ENCODE assay signal across 1 cellular context in genomic region chr1:9059944-9060744, GRCh38.
A peak's percentile ranks its signal among the peaks of the same experiment; 100 is the strongest.
TF ChIP-seq lines count a peak whose summit lies in the region.

No MANE protein-coding gene starts in this region.

TF ChIP-seq in HEK293, 187 proteins besides CTCF, POLR2A, EP300 and RAD21 (continued from another document and continues in another):
- TF ChIP-seq ZBTB10 (tag by site-specific recombination; IDR thresholded peaks at IDR 0.05) = no peak
- TF ChIP-seq ZNF558 (tag by site-specific recombination; IDR thresholded peaks at IDR 0.05) = no peak
- TF ChIP-seq YY1 (tag by site-specific recombination; IDR thresholded peaks at IDR 0.05) = no peak
- TF ChIP-seq SALL2 (tag by site-specific recombination; IDR thresholded peaks at IDR 0.05; ENCODE audit: borderline replicate concordance) = 0 out of 2 replicates have a peak, but pooled peaks have one; percentile 50
- TF ChIP-seq ZNF248 (tag by site-specific recombination; IDR thresholded peaks at IDR 0.05) = no peak
- TF ChIP-seq AEBP2 (tag by site-specific recombination; IDR thresholded peaks at IDR 0.05; ENCODE audit: borderline replicate concordance) = no peak
- TF ChIP-seq ZNF394 (tag by site-specific recombination; IDR thresholded peaks at IDR 0.05; ENCODE audit: borderline replicate concordance) = no peak
- TF ChIP-seq ZSCAN18 (tag by site-specific recombination; IDR thresholded peaks at IDR 0.05) = no peak
- no peak for TF ChIP-seq ZFP41 (tag by site-specific recombination; IDR thresholded peaks at IDR 0.05; ENCODE audit: borderline replicate concordance)
- TF ChIP-seq ZNF843 (tag by site-specific recombination; IDR thresholded peaks at IDR 0.05) = no peak
- TF ChIP-seq ZNF302 (tag by site-specific recombination; IDR thresholded peaks at IDR 0.05; ENCODE audit: low read depth) = 0 out of 2 replicates have a peak, but pooled peaks have one; percentile 23
- TF ChIP-seq ZNF132 (tag by site-specific recombination; IDR thresholded peaks at IDR 0.05; ENCODE audit: borderline replicate concordance) = no peak
- TF ChIP-seq ZBTB48 (tag by site-specific recombination; IDR thresholded peaks at IDR 0.05) = no peak
- TF ChIP-seq ZNF174 (tag by site-specific recombination; IDR thresholded peaks at IDR 0.05) = no peak
- TF ChIP-seq ZNF529 (tag by site-specific recombination; IDR thresholded peaks at IDR 0.05; ENCODE audit: insufficient replicate concordance) = no peak
- TF ChIP-seq ZNF580 (tag by site-specific recombination; IDR thresholded peaks at IDR 0.05) = no peak
- TF ChIP-seq PRDM2 (tag by site-specific recombination; IDR thresholded peaks at IDR 0.05; ENCODE audit: borderline replicate concordance) = no peak
- TF ChIP-seq ZNF324 (tag by site-specific recombination; IDR thresholded peaks at IDR 0.05) = no peak
- 0 out of 2 replicates have a peak, but pooled peaks have one; percentile 32 for TF ChIP-seq ZNF133 (tag by site-specific recombination; IDR thresholded peaks at IDR 0.05)
- TF ChIP-seq PRDM1 (tag by site-specific recombination; IDR thresholded peaks at IDR 0.05) = no peak
- no peak for TF ChIP-seq ZNF280C (tag by site-specific recombination; IDR thresholded peaks at IDR 0.05)
- no peak for TF ChIP-seq ZNF548 (tag by site-specific recombination; IDR thresholded peaks at IDR 0.05)
- peak; percentile 64 for TF ChIP-seq KLF9 (tag by site-specific recombination; IDR thresholded peaks at IDR 0.05; ENCODE audit: low read depth)
- no peak for TF ChIP-seq ZNF510 (tag by site-specific recombination; IDR thresholded peaks at IDR 0.05; ENCODE audit: insufficient replicate concordance)
- TF ChIP-seq ZNF549 (tag by site-specific recombination; IDR thresholded peaks at IDR 0.05) = no peak
- 0 out of 2 replicates have a peak, but pooled peaks have one; percentile 38 for TF ChIP-seq ZNF157 (tag by site-specific recombination; IDR thresholded peaks at IDR 0.05)
- TF ChIP-seq WT1 (tag by site-specific recombination; IDR thresholded peaks at IDR 0.05) = no peak
- no peak for TF ChIP-seq SCRT1 (tag by site-specific recombination; IDR thresholded peaks at IDR 0.05; ENCODE audit: borderline replicate concordance)
- no peak for TF ChIP-seq ZNF223 (tag by site-specific recombination; IDR thresholded peaks at IDR 0.05)
- no peak for TF ChIP-seq ZNF518A (tag by site-specific recombination; conservative IDR thresholded peaks at IDR 0.05; ENCODE audit: low read depth)
- TF ChIP-seq ZNF266 (tag by site-specific recombination; IDR thresholded peaks at IDR 0.05; ENCODE audit: low read depth) = no peak; the same call in 1 of the 2 replicates
- no peak for TF ChIP-seq ZNF221 (tag by site-specific recombination; IDR thresholded peaks at IDR 0.05; ENCODE audit: borderline replicate concordance)
- TF ChIP-seq ZSCAN4 (tag by site-specific recombination; IDR thresholded peaks at IDR 0.05) = peak; percentile 91
- no peak for TF ChIP-seq ZNF629 (tag by site-specific recombination; IDR thresholded peaks at IDR 0.05)
- no peak for TF ChIP-seq ZNF639 (tag by site-specific recombination; IDR thresholded peaks at IDR 0.05)
- TF ChIP-seq ZNF274 (IDR thresholded peaks at IDR 0.05; ENCODE audit: low read length) = no peak
- TF ChIP-seq ZNF274 (tag by site-specific recombination; IDR thresholded peaks at IDR 0.05; ENCODE audit: borderline replicate concordance) = no peak; the same call in 1 of the 2 replicates
